In the genomic region with DNA sequence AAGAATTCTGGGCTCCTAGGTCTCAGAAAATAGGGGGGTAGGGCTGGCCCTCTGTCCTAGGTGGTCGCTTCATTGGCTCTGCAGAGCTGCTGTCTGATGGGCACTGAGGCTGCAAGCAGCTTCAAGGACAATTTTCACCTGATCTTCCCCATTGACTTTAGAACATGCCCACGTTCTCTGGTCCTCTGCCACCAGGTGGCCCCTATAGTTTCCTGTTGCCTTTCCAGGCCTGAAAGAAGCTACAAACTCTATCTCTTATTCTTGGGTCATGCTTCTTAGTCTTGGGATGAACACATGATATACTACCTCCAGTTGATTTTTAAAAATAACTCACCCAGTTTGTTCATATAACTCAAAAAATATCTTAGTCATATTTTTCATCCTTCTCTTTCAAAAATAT, we compare ENCODE assay signal across 1 cellular context.
TF ChIP-seq lines count a peak whose summit lies in the region.

No MANE protein-coding gene starts in this region.

TF ChIP-seq in GM12878, 131 proteins besides CTCF, POLR2A, EP300 and RAD21:
- TF ChIP-seq LARP7 (IDR thresholded peaks at IDR 0.05) = no peak
- peak; percentile 70; the same call in 1 of the 2 replicates for TF ChIP-seq SMC3 (IDR thresholded peaks at IDR 0.05; ENCODE audit: borderline replicate concordance, low read length)
